22 cellular contexts compared by ENCODE assay signal in genomic region chr1:232164078-232164963, GRCh38.
DNase-seq lines count a peak whose midpoint lies in the region; ATAC-seq, FAIRE-seq and TF ChIP-seq lines count a peak whose summit lies in the region.
"Had no signal": no experiment of that assay in that cellular context is flagged by ENCODE, and none has a peak within 500 bp of the region (broad histone marks: within the 10 kb centered on the region; RNA-seq: fewer than 3 reads in every experiment).

No MANE protein-coding gene starts in this region.

- peak; percentile 17 for FAIRE-seq in islet of Langerhans (lab: Jason Lieb, UNC)
- FAIRE-seq: GM12892, GM18507, H1 had no signal

- H3K27ac ChIP-seq in 22Rv1 (peak overlapping the region; percentile 51), HEK293 (ENCODE audit: extremely low read depth, low read depth, low read length) (no peak overlapping the region), Panc1 (ENCODE audit: low read length) (no peak overlapping the region)

- peaks cover 20% of the 10 kb centered on the region for H3K9me3 Mint-ChIP-seq in HFFc6

- no TSS peak for BruUV-seq in Panc1 (replicated peaks; lab: Mats Ljungman, UMichigan)

- no peaks in the 10 kb centered on the region; the same call in 1 of the 2 replicates for H3K27me3 Mint-ChIP-seq in HFFc6 (ENCODE audit: insufficient read depth)

- intact Hi-C loops in Panc1 (cut with micrococcal nuclease; ENCODE audit: unreplicated experiment), result no loop called here

- H3K27me3 ChIP-seq in Panc1 (ENCODE audit: control insufficient read depth, insufficient read depth, low read length), result no peaks in the 10 kb centered on the region
- H3K27me3 ChIP-seq: BE2C had no signal

- DNase-seq in Panc1 (ENCODE audit: low read depth, low spot score) (peak; percentile 56), HFFc6 (no peak), DMS79 treated with DMSO at 0.1 percent for 48 hours (lab: John Stamatoyannopoulos, UW) (no peak)
- DNase-seq: 8988T, BE2C, DND-41, KBM-7, NCI-H1092, NCI-H1436 treated with DMSO at 0.1 percent for 48 hours, NCI-H2081, NCI-H2171 treated with DMSO at 0.1 percent for 48 hours, NCI-H526 had no signal

- no peaks in the 10 kb centered on the region for H3K36me3 ChIP-seq in HEK293 (ENCODE audit: control insufficient read depth in 2 of 2, insufficient read depth in 1 of 2, low read length in 2 of 2)
- H3K36me3 ChIP-seq in Panc1 (ENCODE audit: control insufficient read depth, insufficient read depth, low read length), result no peaks in the 10 kb centered on the region
- H3K36me3 ChIP-seq: BE2C had no signal

- POLR2A ChIA-PET in HEK293 (lab: Yijun Ruan, JAX) (no interaction called here), Panc1 (lab: Charles Lee) (interaction anchor here (0.7 kb wide), 1 partner anchor 14 kb away, joined by 5 read pairs; no protein-coding TSS in a partner anchor)

- ATAC-seq in Panc1, result peak; percentile 86
- no peak for ATAC-seq in HG03175 (IDR thresholded peaks at IDR 0.05; ENCODE audit: unreplicated experiment)
- ATAC-seq in HG02588 (IDR thresholded peaks at IDR 0.05; ENCODE audit: unreplicated experiment), result no peak
- ATAC-seq: HCT116, Right ventricle myocardium inferior had no signal

- H3K4me1 ChIP-seq in HEK293 (ENCODE audit: control insufficient read depth, insufficient read depth, low read length), result no peaks in the 10 kb centered on the region
- H3K4me1 ChIP-seq in Panc1 (ENCODE audit: control insufficient read depth, insufficient read depth, low read length), result no peaks in the 10 kb centered on the region
- H3K4me1 ChIP-seq: BE2C had no signal

- TF ChIP-seq CTCF in 22Rv1 (IDR thresholded peaks at IDR 0.05), result no peak
- no peak for TF ChIP-seq CTCF in HEK293 (tag by site-specific recombination; IDR thresholded peaks at IDR 0.05)
- TF ChIP-seq CTCF in Panc1 (IDR thresholded peaks at IDR 0.05), result no peak
- TF ChIP-seq CTCF in HFFc6 (IDR thresholded peaks at IDR 0.05), result no peak

- no peaks in the 10 kb centered on the region for H3K36me3 Mint-ChIP-seq in HFFc6 (ENCODE audit: low read depth)

- H3K4me1 Mint-ChIP-seq in HFFc6 (ENCODE audit: low read depth), result no peaks in the 10 kb centered on the region

- H3K4me3 Mint-ChIP-seq in HFFc6, result no peak overlapping the region

- CTCF ChIA-PET in HEK293 (lab: Yijun Ruan, JAX), result interaction anchor here (0.6 kb wide), 1 partner anchor 301 kb away, joined by 3 read pairs; no protein-coding TSS in a partner anchor
- CTCF ChIA-PET in Panc1 (lab: Charles Lee), result no interaction called here

- H3K4me3 ChIP-seq in HEK293 (ENCODE audit: low read depth, low read length), result no peak overlapping the region
- no peak overlapping the region for H3K4me3 ChIP-seq in Panc1 (ENCODE audit: low read depth in 2 of 2, low read length in 2 of 2)

- no peak overlapping the region for H3K27ac Mint-ChIP-seq in HFFc6

- H3K9me3 ChIP-seq in HEK293 (ENCODE audit: control insufficient read depth, insufficient read depth, low read depth, low read length), result no peaks in the 10 kb centered on the region
- H3K9me3 ChIP-seq in Panc1 (ENCODE audit: control insufficient read depth, insufficient read depth, low read depth, low read length), result no peaks in the 10 kb centered on the region
- H3K9me3 ChIP-seq: BE2C had no signal

- in situ Hi-C loops in Panc1 (cut with HindIII; ENCODE audit: low pct_unique_long_range_greater_than_20kb, low sequenced_read_pairs), result no loop called here

TF ChIP-seq in HEK293, 187 proteins besides CTCF, POLR2A, EP300 and RAD21:
- TF ChIP-seq ZSCAN23 (tag by site-specific recombination; IDR thresholded peaks at IDR 0.05) (no peak), ZNF157 (tag by site-specific recombination; IDR thresholded peaks at IDR 0.05) (no peak), ZSCAN16 (tag by site-specific recombination; IDR thresholded peaks at IDR 0.05) (no peak), ZNF202 (tag by site-specific recombination; IDR thresholded peaks at IDR 0.05; ENCODE audit: borderline replicate concordance) (no peak), ZNF169 (tag by site-specific recombination; IDR thresholded peaks at IDR 0.05) (no peak), ZNF664 (tag by site-specific recombination; IDR thresholded peaks at IDR 0.05) (peak; percentile 52; the same call in 1 of the 2 replicates)
- TF ChIP-seq, protein P1, sequence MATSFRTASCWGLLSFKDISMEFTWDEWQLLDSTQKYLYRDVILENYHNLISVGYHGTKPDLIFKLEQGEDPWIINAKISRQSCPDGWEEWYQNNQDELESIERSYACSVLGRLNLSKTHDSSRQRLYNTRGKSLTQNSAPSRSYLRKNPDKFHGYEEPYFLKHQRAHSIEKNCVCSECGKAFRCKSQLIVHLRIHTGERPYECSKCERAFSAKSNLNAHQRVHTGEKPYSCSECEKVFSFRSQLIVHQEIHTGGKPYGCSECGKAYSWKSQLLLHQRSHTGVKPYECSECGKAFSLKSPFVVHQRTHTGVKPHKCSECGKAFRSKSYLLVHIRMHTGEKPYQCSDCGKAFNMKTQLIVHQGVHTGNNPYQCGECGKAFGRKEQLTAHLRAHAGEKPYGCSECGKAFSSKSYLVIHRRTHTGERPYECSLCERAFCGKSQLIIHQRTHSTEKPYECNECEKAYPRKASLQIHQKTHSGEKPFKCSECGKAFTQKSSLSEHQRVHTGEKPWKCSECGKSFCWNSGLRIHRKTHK (tag by site-specific recombination; IDR thresholded peaks at IDR 0.05), result no peak
